26 cellular contexts compared by ENCODE assay signal in the genomic region with DNA sequence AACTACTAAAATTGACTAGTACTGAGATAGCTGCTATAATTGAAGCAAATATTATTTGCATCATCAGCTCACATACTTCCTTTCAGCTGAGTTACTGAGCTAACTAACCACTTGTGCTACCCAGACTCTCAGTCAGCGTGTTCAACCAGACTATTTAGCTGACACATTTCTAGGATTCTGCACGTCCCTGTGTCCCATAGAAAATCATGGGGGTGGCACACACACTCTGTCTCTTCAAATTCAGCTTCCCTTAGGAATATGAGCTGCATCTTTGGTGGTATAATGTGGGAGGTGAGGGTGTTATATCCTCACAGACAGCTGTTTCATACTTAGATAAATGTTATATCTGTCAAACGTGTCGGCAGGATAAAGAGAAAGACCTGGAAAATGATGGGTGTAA.
"Had no signal": no experiment of that assay in that cellular context is flagged by ENCODE, and none has a peak within 500 bp of the region (broad histone marks: within the 10 kb centered on the region; RNA-seq: fewer than 3 reads in every experiment).

No MANE protein-coding gene starts in this region.

- H3K36me3 ChIP-seq: stomach, suprapubic skin, thoracic aorta, thyroid gland, tibial artery, tibial nerve, transverse colon, upper lobe of left lung, upper lobe of right lung, uterus, vagina had no signal

- H3K9me3 ChIP-seq: stomach, suprapubic skin, testis, thoracic aorta, thyroid gland, tibial artery, tibial nerve, transverse colon, upper lobe of left lung, upper lobe of right lung, uterus, vagina had no signal

- H3K4me1 ChIP-seq: stomach, suprapubic skin, testis, thyroid gland, tibial artery, tibial nerve, transverse colon, upper lobe of left lung, upper lobe of right lung, uterus, vagina had no signal

- H3K27ac ChIP-seq: stomach, suprapubic skin, testis, thoracic aorta, thyroid gland, tibial artery, tibial nerve, transverse colon, upper lobe of left lung, upper lobe of right lung, uterus, vagina had no signal

- ATAC-seq: stimulated activated effector memory CD8-positive, alpha-beta T cell treated with anti-CD3 and anti-CD28 coated beads, Interleukin-12 subunit alpha, Interleukin-12 subunit beta, amount 100 ng/mL, for 72 hours; stimulated activated memory B cell treated with anti-CD40 and anti-IgM and Interleukin-4, amounts not matched to agents 10 μg/mL and 1 μg/mL and 100 μg/mL, for 72 hours; stimulated activated naive B cell treated with anti-CD40 and anti-IgM and Interleukin-4, amounts not matched to agents 10 μg/mL and 1 μg/mL and 100 μg/mL, for 72 hours; stimulated activated naive CD8-positive, alpha-beta T cell treated with anti-CD3 and anti-CD28 coated beads, Interleukin-15, amount 100 ng/mL, for 72 hours; stimulated activated naive CD8-positive, alpha-beta T cell treated with anti-CD3 and anti-CD28 coated beads, Interleukin-15, Interleukin-2, amounts not matched to agents 100 U/mL and 50 U/mL, for 24 hours; upper lobe of right lung had no signal

- H3K4me3 ChIP-seq: stomach, suprapubic skin, testis, thoracic aorta, thyroid gland, tibial artery, tibial nerve, transverse colon, upper lobe of left lung, upper lobe of right lung, uterus, vagina had no signal

- H3K27me3 ChIP-seq: stomach, suprapubic skin, testis, thyroid gland, tibial artery, tibial nerve, transverse colon, upper lobe of left lung, upper lobe of right lung, uterus, vagina had no signal

- DNase-seq: stimulated activated CD4-positive, alpha-beta T cell treated with anti-CD3 and anti-CD28 coated beads, Interleukin-2, amount 100 ng/mL, for 48 hours; stimulated activated CD4-positive, alpha-beta T cell treated with anti-CD3 and anti-CD28 coated beads, Interleukin-4, amount 100 ng/mL, for 1 hour; stimulated activated CD4-positive, alpha-beta T cell treated with anti-CD3 and anti-CD28 coated beads, Interleukin-4, amount 100 ng/mL, for 24 hours; stimulated activated CD4-positive, alpha-beta T cell treated with anti-CD3 and anti-CD28 coated beads, Interleukin-4, amount 100 ng/mL, for 4 hours; stimulated activated CD8-positive, alpha-beta memory T cell treated with anti-CD3 and anti-CD28 coated beads, Interleukin-4, amount 100 ng/mL, for 48 hours; stimulated activated naive B cell treated with anti-CD40 and anti-IgM and Interleukin-4, amounts not matched to agents 10 μg/mL and 1 μg/mL and 100 μg/mL, for 72 hours; stimulated activated naive CD4-positive, alpha-beta T cell; stimulated activated naive CD4-positive, alpha-beta T cell treated with Interleukin-2 at 50 U/mL for 16 hours; stimulated activated naive CD8-positive, alpha-beta T cell treated with anti-CD3 and anti-CD28 coated beads, Interleukin-15, amount 100 ng/mL, for 72 hours; stimulated activated naive CD8-positive, alpha-beta T cell treated with anti-CD3 and anti-CD28 coated beads, Interleukin-15, Interleukin-2, amounts not matched to agents 100 U/mL and 50 U/mL, for 24 hours; stomach; substantia nigra; testis; thyroid gland; tibial artery; transverse colon; trophoblast cell; upper lobe of left lung; upper lobe of right lung; uterus had no signal
